Comparison of ENCODE assay signal across 8 cellular contexts in the genomic region with DNA sequence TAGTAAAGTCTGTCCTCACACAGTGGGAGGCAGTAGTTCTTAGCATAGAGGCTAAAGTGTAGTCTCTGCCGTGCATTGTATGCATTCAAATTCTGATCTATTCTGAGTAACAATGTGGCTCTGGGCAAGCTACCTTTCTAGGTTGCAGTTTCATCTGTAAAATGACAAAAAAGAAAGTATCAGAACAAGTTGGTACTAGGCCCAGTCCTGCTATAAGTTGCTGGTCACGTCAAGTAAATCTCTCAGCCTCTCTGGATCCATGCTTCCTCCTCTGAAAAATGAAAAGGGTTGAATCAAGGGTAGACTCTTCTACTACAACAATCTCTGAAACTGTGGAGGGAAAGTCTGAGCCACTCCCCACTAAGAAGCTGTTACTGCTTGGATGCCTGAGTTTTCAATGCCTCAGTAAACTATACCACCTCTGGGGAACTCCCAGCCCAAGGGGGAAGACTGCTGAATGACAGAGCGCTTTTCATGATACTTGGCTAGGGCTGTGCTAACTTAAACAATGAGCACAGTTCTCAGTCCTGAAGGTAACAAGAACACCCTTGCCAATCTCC. TPM values are rescaled to one million over a fixed set of nuclear protein-coding genes. Genes with fewer than 3 reads are reported as not detected.
DNase-seq lines count a peak whose midpoint lies in the region; ATAC-seq and TF ChIP-seq lines count a peak whose summit lies in the region.

No MANE protein-coding gene starts in this region.

- H3K4me1 Mint-ChIP-seq in activated B cell treated with CpG ODN at 0.5 μM for 24 hours, result peaks cover 30% of the 10 kb centered on the region

- peak overlapping the region; percentile 84 for H3K27ac Mint-ChIP-seq in activated B cell treated with CpG ODN at 0.5 μM for 24 hours

- no peaks in the 10 kb centered on the region for H3K36me3 Mint-ChIP-seq in activated B cell treated with CpG ODN at 0.5 μM for 24 hours (ENCODE audit: low read depth)

- peak; percentile 42 to 49 for DNase-seq in AML-193 (lab: John Stamatoyannopoulos, UW)
- peak; percentile 40 for DNase-seq in GM19238 (ENCODE audit: insufficient read length, low spot score)
- no peak for DNase-seq in activated B cell treated with CpG ODN at 0.5 μM for 24 hours
- DNase-seq in caudate nucleus (lab: John Stamatoyannopoulos, UW), result no peak
- DNase-seq in NCI-H2029 treated with DMSO at 0.1 percent for 48 hours (lab: John Stamatoyannopoulos, UW), result no peak
- DNase-seq in NCI-H82 (lab: John Stamatoyannopoulos, UW), result no peak
- DNase-seq in NCI-H2196 treated with DMSO at 0.1 percent for 48 hours (lab: John Stamatoyannopoulos, UW; ENCODE audit: unreplicated experiment), result no peak

- ATAC-seq in HG03025 (IDR thresholded peaks at IDR 0.05; ENCODE audit: low FRiP score, unreplicated experiment), result peak; percentile 84
- peak; percentile 96 for ATAC-seq in activated B cell treated with CpG ODN at 0.5 μM for 24 hours (ENCODE audit: low read depth)

- POLR2A ChIA-PET in activated B cell treated with CpG ODN at 0.5 μM for 24 hours (lab: Charles Lee), result interaction anchor here (0.5 to 3.1 kb wide), 11 partner anchors 9 to 510 kb away, joined by 3 to 33 read pairs (median 4); a partner anchor contains a TSS

- peak overlapping the region; percentile 36 for H3K4me3 Mint-ChIP-seq in activated B cell treated with CpG ODN at 0.5 μM for 24 hours

- TF ChIP-seq CTCF in activated B cell treated with CpG ODN at 0.5 μM for 24 hours (IDR thresholded peaks at IDR 0.05), result no peak

- no peak overlapping the region for H3K27ac ChIP-seq in caudate nucleus (ENCODE audit: low read depth, low read length)

- CTCF ChIA-PET in activated B cell treated with CpG ODN at 0.5 μM for 24 hours (lab: Charles Lee), result interaction anchor here (0.8 to 5.7 kb wide), 8 partner anchors 19 to 69 kb away, joined by 3 to 36 read pairs (median 5); no protein-coding TSS in a partner anchor

- intact Hi-C loops in activated B cell treated with CpG ODN at 0.5 μM for 24 hours (cut with micrococcal nuclease), result loop anchor here (1.0 to 5.0 kb wide), 5 partner anchors 19 to 143 kb away; a partner anchor contains a TSS

- H3K9me3 Mint-ChIP-seq in activated B cell treated with CpG ODN at 0.5 μM for 24 hours, result no peaks in the 10 kb centered on the region

- H3K27me3 Mint-ChIP-seq in activated B cell treated with CpG ODN at 0.5 μM for 24 hours, result no peaks in the 10 kb centered on the region

RNA-seq across cellular contexts. Expression of a gene that starts 34.5 kb away (rescaled TPM):
- not detected in 2 replicates for total RNA-seq in activated B cell treated with CpG ODN at 0.5 μM for 24 hours

RNA-seq across cellular contexts. Expression of a gene that starts 37.3 kb away (rescaled TPM):
- 61.2 and 66.6 TPM in 2 replicates for total RNA-seq in activated B cell treated with CpG ODN at 0.5 μM for 24 hours

RNA-seq across cellular contexts. Expression of a gene that starts 50.6 kb away (rescaled TPM):
- total RNA-seq in activated B cell treated with CpG ODN at 0.5 μM for 24 hours, result 227 and 239 TPM in 2 replicates

Comparison
In these comparisons a context has a peak if more than half of its experiments do, and no peak if none do; other contexts are left out.
1. DNase-seq: peak in AML-193 (2 of 2) and GM19238 (single experiment); none in activated B cell treated with CpG ODN at 0.5 μM for 24 hours (single experiment), caudate nucleus (0 of 61), NCI-H2029 treated with DMSO at 0.1 percent for 48 hours (single experiment), NCI-H82 (single experiment) and NCI-H2196 treated with DMSO at 0.1 percent for 48 hours (single experiment).